Comparison of ENCODE assay signal across 14 cellular contexts in the genomic region with DNA sequence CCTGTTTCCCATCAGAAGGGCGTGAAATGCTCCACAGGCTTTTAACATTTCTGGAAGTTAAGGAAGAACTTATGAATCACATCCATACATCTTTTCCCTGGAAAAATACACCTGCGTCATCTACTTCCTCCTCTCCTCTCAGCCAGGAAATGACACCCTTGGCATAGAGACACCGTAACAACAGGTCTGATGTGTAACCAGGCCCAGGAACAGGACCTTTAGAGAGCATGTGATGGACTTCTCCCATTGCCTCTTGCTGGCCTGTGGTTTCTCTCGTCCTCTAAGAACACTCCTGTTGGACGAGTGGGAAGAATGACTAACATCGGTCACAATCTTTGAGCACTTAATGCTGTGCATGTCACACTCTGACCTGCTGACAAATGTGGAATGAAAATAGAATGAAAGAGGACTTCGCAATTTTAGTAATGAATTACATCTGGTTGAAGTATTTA. TPM values are rescaled to one million over a fixed set of nuclear protein-coding genes. Genes with fewer than 3 reads are reported as not detected.
DNase-seq lines count a peak whose midpoint lies in the region; ATAC-seq, FAIRE-seq and TF ChIP-seq lines count a peak whose summit lies in the region.
"Had no signal": no experiment of that assay in that cellular context is flagged by ENCODE, and none has a peak within 500 bp of the region (broad histone marks: within the 10 kb centered on the region; RNA-seq: fewer than 3 reads in every experiment).

No MANE protein-coding gene starts in this region.

- no peak for TF ChIP-seq CTCF in bronchial epithelial cell (IDR thresholded peaks at IDR 0.05; ENCODE audit: insufficient read depth, low read length, severe bottlenecking)
- no peak for TF ChIP-seq CTCF in endothelial cell (IDR thresholded peaks at IDR 0.05; ENCODE audit: unreplicated experiment)

- H3K4me3 Mint-ChIP-seq in activated CD8-positive, alpha-beta T cell treated with anti-CD3 and anti-CD28 coated beads, Interleukin-2, amount 10 ng/mL, durations not matched to agents 7 days and 5 days: no peak overlapping the region
- H3K4me3 Mint-ChIP-seq in endothelial cell (ENCODE audit: unreplicated experiment): no peak overlapping the region
- H3K4me3 Mint-ChIP-seq: activated naive CD8-positive, alpha-beta T cell treated with anti-CD3 and anti-CD28 coated beads, Interleukin-2, amount 10 ng/mL, durations not matched to agents 7 days and 5 days; memory B cell; T-helper 1 cell treated with Interleukin-12 subunit alpha and Interleukin-12 subunit beta and Interleukin-4 antibody, amounts not matched to agents 30 μg/mL and 1 μg/mL, for 36 hours had no signal

- H3K4me3 ChIP-seq in bronchial epithelial cell (ENCODE audit: low read depth, low read length): no peak overlapping the region
- H3K4me3 ChIP-seq: right lobe of liver had no signal

- intact Hi-C loops in left ventricle myocardium superior (cut with micrococcal nuclease): no loop called here

- FAIRE-seq in bronchial epithelial cell (lab: Jason Lieb, UNC): no peak

- DNase-seq in H4 (ENCODE audit: low spot score): peak; percentile 8
- peak; percentile 33 for DNase-seq in bronchial epithelial cell (ENCODE audit: low read depth)
- no peak for DNase-seq in left ventricle myocardium superior
- DNase-seq in smooth muscle cell of the brain vasculature (ENCODE audit: low read depth, low spot score): peak; percentile 35
- DNase-seq in activated CD8-positive, alpha-beta T cell treated with anti-CD3 and anti-CD28 coated beads, Interleukin-2, amount 10 ng/mL, durations not matched to agents 7 days and 5 days: no peak
- DNase-seq in iPS-NIHi11 (ENCODE audit: low spot score): no peak
- DNase-seq in endothelial cell (ENCODE audit: low spot score): no peak
- DNase-seq: activated CD8-positive, alpha-beta memory T cell treated with anti-CD3 and anti-CD28 coated beads for 24 hours; activated naive CD8-positive, alpha-beta T cell treated with anti-CD3 and anti-CD28 coated beads, Interleukin-2, amount 10 ng/mL, durations not matched to agents 7 days and 5 days; NCI-H1436 treated with DMSO at 0.1 percent for 48 hours; right lobe of liver had no signal

- POLR2A ChIA-PET in activated CD8-positive, alpha-beta T cell treated with anti-CD3 and anti-CD28 coated beads, Interleukin-2, amount 10 ng/mL, durations not matched to agents 7 days and 5 days (lab: Charles Lee): no interaction called here

- peak; percentile 96 for ATAC-seq in left ventricle myocardium superior
- no peak for ATAC-seq in GM19467 (IDR thresholded peaks at IDR 0.05; ENCODE audit: unreplicated experiment)
- ATAC-seq in activated CD8-positive, alpha-beta T cell treated with anti-CD3 and anti-CD28 coated beads, Interleukin-2, amount 10 ng/mL, durations not matched to agents 7 days and 5 days: no peak
- ATAC-seq: right lobe of liver had no signal

- H3K27ac Mint-ChIP-seq in activated CD8-positive, alpha-beta T cell treated with anti-CD3 and anti-CD28 coated beads, Interleukin-2, amount 10 ng/mL, durations not matched to agents 7 days and 5 days: no peak overlapping the region
- H3K27ac Mint-ChIP-seq in endothelial cell (ENCODE audit: unreplicated experiment): no peak overlapping the region
- H3K27ac Mint-ChIP-seq: activated naive CD8-positive, alpha-beta T cell treated with anti-CD3 and anti-CD28 coated beads, Interleukin-2, amount 10 ng/mL, durations not matched to agents 7 days and 5 days; memory B cell; T-helper 1 cell treated with Interleukin-12 subunit alpha and Interleukin-12 subunit beta and Interleukin-4 antibody, amounts not matched to agents 30 μg/mL and 1 μg/mL, for 36 hours had no signal

- H3K36me3 ChIP-seq in bronchial epithelial cell (ENCODE audit: control insufficient read depth, insufficient read depth, low read length): no peaks in the 10 kb centered on the region
- H3K36me3 ChIP-seq: right lobe of liver had no signal

- CTCF ChIA-PET in activated CD8-positive, alpha-beta T cell treated with anti-CD3 and anti-CD28 coated beads, Interleukin-2, amount 10 ng/mL, durations not matched to agents 7 days and 5 days (lab: Charles Lee): no interaction called here

- H3K9me3 Mint-ChIP-seq in activated CD8-positive, alpha-beta T cell treated with anti-CD3 and anti-CD28 coated beads, Interleukin-2, amount 10 ng/mL, durations not matched to agents 7 days and 5 days (ENCODE audit: insufficient read depth): no peaks in the 10 kb centered on the region
- H3K9me3 Mint-ChIP-seq in endothelial cell (ENCODE audit: unreplicated experiment): no peaks in the 10 kb centered on the region
- H3K9me3 Mint-ChIP-seq: activated naive CD8-positive, alpha-beta T cell treated with anti-CD3 and anti-CD28 coated beads, Interleukin-2, amount 10 ng/mL, durations not matched to agents 7 days and 5 days; memory B cell; T-helper 1 cell treated with Interleukin-12 subunit alpha and Interleukin-12 subunit beta and Interleukin-4 antibody, amounts not matched to agents 30 μg/mL and 1 μg/mL, for 36 hours had no signal

- H3K27me3 ChIP-seq in bronchial epithelial cell (ENCODE audit: control insufficient read depth, insufficient read depth, low read length): no peaks in the 10 kb centered on the region
- H3K27me3 ChIP-seq: right lobe of liver had no signal

- H3K4me1 Mint-ChIP-seq in activated CD8-positive, alpha-beta T cell treated with anti-CD3 and anti-CD28 coated beads, Interleukin-2, amount 10 ng/mL, durations not matched to agents 7 days and 5 days (ENCODE audit: low read depth): no peaks in the 10 kb centered on the region
- H3K4me1 Mint-ChIP-seq in endothelial cell (ENCODE audit: unreplicated experiment): peaks cover 15% of the 10 kb centered on the region
- H3K4me1 Mint-ChIP-seq: activated naive CD8-positive, alpha-beta T cell treated with anti-CD3 and anti-CD28 coated beads, Interleukin-2, amount 10 ng/mL, durations not matched to agents 7 days and 5 days; memory B cell had no signal

- H3K27me3 Mint-ChIP-seq in activated CD8-positive, alpha-beta T cell treated with anti-CD3 and anti-CD28 coated beads, Interleukin-2, amount 10 ng/mL, durations not matched to agents 7 days and 5 days (ENCODE audit: low read depth): peaks cover 4% of the 10 kb centered on the region
- no peaks in the 10 kb centered on the region for H3K27me3 Mint-ChIP-seq in endothelial cell (ENCODE audit: unreplicated experiment)
- H3K27me3 Mint-ChIP-seq: activated naive CD8-positive, alpha-beta T cell treated with anti-CD3 and anti-CD28 coated beads, Interleukin-2, amount 10 ng/mL, durations not matched to agents 7 days and 5 days; memory B cell had no signal

- H3K36me3 Mint-ChIP-seq in activated CD8-positive, alpha-beta T cell treated with anti-CD3 and anti-CD28 coated beads, Interleukin-2, amount 10 ng/mL, durations not matched to agents 7 days and 5 days (ENCODE audit: low read depth): no peaks in the 10 kb centered on the region
- no peaks in the 10 kb centered on the region for H3K36me3 Mint-ChIP-seq in endothelial cell (ENCODE audit: low read depth, unreplicated experiment)
- H3K36me3 Mint-ChIP-seq: activated naive CD8-positive, alpha-beta T cell treated with anti-CD3 and anti-CD28 coated beads, Interleukin-2, amount 10 ng/mL, durations not matched to agents 7 days and 5 days had no signal

RNA-seq across cellular contexts. Expression of a gene that starts 28.5 kb away (rescaled TPM):
- 28.1 and 31.2 TPM in 2 replicates for total RNA-seq in H4 (2014; rRNA removed; shearing (Covaris generic))
- 10.3 and 12.3 TPM in 2 replicates for total RNA-seq in bronchial epithelial cell
- 172 TPM for total RNA-seq in left ventricle myocardium superior
- total RNA-seq in activated CD8-positive, alpha-beta T cell treated with anti-CD3 and anti-CD28 coated beads, Interleukin-2, amount 10 ng/mL, durations not matched to agents 7 days and 5 days: 10 to 100 TPM; 36.2 to 38.7 TPM
- 72.4 TPM for total RNA-seq in endothelial cell (ENCODE audit: unreplicated experiment)

Comparison
In these comparisons a context has a peak if more than half of its experiments do, and no peak if none do; other contexts are left out.
1. DNase-seq: peak in H4 (single experiment), bronchial epithelial cell (single experiment) and smooth muscle cell of the brain vasculature (single experiment); none in left ventricle myocardium superior (single experiment), activated CD8-positive, alpha-beta T cell treated with anti-CD3 and anti-CD28 coated beads, Interleukin-2, amount 10 ng/mL, durations not matched to agents 7 days and 5 days (single experiment), iPS-NIHi11 (single experiment) and endothelial cell (single experiment).